Comparison of ENCODE assay signal across 8 cellular contexts in the genomic region with DNA sequence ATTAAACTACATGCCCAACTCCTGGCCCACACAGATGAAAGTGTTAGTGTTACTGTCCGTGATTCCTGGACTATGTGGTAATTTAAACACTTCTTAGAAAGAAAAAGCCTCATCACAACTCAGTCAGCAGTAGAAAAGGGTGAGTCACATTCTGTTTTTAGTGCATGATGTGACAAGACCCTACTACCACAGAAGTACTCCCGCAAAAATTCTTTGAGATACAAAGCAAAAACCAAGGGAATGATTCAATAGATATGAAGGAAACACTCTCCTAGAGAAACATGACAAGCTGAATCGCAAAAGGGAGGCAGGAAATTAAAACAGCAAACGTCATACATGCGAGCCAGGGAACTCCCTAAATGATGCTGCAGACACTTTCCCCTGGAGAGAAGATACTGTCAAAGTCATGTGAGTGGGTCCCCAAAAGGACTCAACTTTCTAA. TPM values are rescaled to one million over a fixed set of nuclear protein-coding genes. Genes with fewer than 3 reads are reported as not detected.
DNase-seq lines count a peak whose midpoint lies in the region; TF ChIP-seq lines count a peak whose summit lies in the region.

No MANE protein-coding gene starts in this region.

- H3K27me3 Mint-ChIP-seq in activated naive CD4-positive, alpha-beta T cell treated with anti-CD3 and anti-CD28 coated beads, Interleukin-2, amount 10 ng/mL, durations not matched to agents 7 days and 5 days, result no peaks in the 10 kb centered on the region

- no peaks in the 10 kb centered on the region for H3K9me3 Mint-ChIP-seq in activated naive CD4-positive, alpha-beta T cell treated with anti-CD3 and anti-CD28 coated beads, Interleukin-2, amount 10 ng/mL, durations not matched to agents 7 days and 5 days

- H3K9me3 ChIP-seq in esophagus muscularis mucosa (no peaks in the 10 kb centered on the region), subcutaneous abdominal adipose tissue (ENCODE audit: control insufficient read depth in 5 of 5, low read length in 5 of 5) (no peaks in the 10 kb centered on the region)

- H3K36me3 ChIP-seq in esophagus muscularis mucosa, result peaks cover 15 to 86% (median 65%) of the 10 kb centered on the region in 4 donors
- peaks cover 21 to 85% (median 69%) of the 10 kb centered on the region in 5 donors for H3K36me3 ChIP-seq in subcutaneous abdominal adipose tissue (ENCODE audit: control insufficient read depth in 5 of 5, insufficient read depth in 5 of 5, low read length in 5 of 5)

- no peak for TF ChIP-seq POLR2A in esophagus muscularis mucosa (IDR thresholded peaks at IDR 0.05; ENCODE audit: low read depth)

- peak overlapping the region; percentile 92 for H3K27ac Mint-ChIP-seq in activated naive CD4-positive, alpha-beta T cell treated with anti-CD3 and anti-CD28 coated beads, Interleukin-2, amount 10 ng/mL, durations not matched to agents 7 days and 5 days

- intact Hi-C loops in esophagus muscularis mucosa (cut with DNase I), result no loop called here

- CTCF ChIA-PET in activated naive CD4-positive, alpha-beta T cell treated with anti-CD3 and anti-CD28 coated beads, Interleukin-2, amount 10 ng/mL, durations not matched to agents 7 days and 5 days (lab: Charles Lee), result no interaction called here

- no peak overlapping the region for H3K9ac ChIP-seq in subcutaneous abdominal adipose tissue (ENCODE audit: low read length in 5 of 5)

- DNase-seq in activated naive CD4-positive, alpha-beta T cell treated with anti-CD3 and anti-CD28 coated beads, Interleukin-2, amount 10 ng/mL, durations not matched to agents 7 days and 5 days, result no peak
- DNase-seq in activated naive CD4-positive, alpha-beta T cell (lab: John Stamatoyannopoulos, UW), result no peak
- DNase-seq in NAMALWA (ENCODE audit: low spot score) (peak; percentile 78), esophagus muscularis mucosa (ENCODE audit: extremely low spot score) (no peak), inferior parietal cortex (ENCODE audit: extremely low spot score) (no peak), NCI-H446 treated with DMSO at 0.1 percent for 48 hours (lab: John Stamatoyannopoulos, UW) (no peak)
- DNase-seq in stimulated activated CD4-positive, alpha-beta T cell treated with anti-CD3 and anti-CD28 coated beads, Interleukin-2, amount 100 ng/mL, for 24 hours, result no peak

- WGBS in esophagus muscularis mucosa, result 35% methylated on average over 5 of the region's 5 CpGs

- H3K4me1 ChIP-seq in esophagus muscularis mucosa, result peaks cover 57 to 84% (median 74%) of the 10 kb centered on the region in 4 donors
- peaks cover 8 to 37% (median 28%) of the 10 kb centered on the region in 5 donors for H3K4me1 ChIP-seq in subcutaneous abdominal adipose tissue (ENCODE audit: control insufficient read depth in 5 of 5, insufficient read depth in 5 of 5, low read length in 5 of 5)

- H3K27ac ChIP-seq in esophagus muscularis mucosa (replicated peaks in 1 of 4) (peak overlapping the region; percentile 52 to 72 (median 68)), subcutaneous abdominal adipose tissue (ENCODE audit: low read depth, low read length) (peak overlapping the region; percentile 2)

- TF ChIP-seq EP300 in esophagus muscularis mucosa (IDR thresholded peaks at IDR 0.05), result no peak

- TF ChIP-seq CTCF in esophagus muscularis mucosa (IDR thresholded peaks at IDR 0.05), result no peak

- H3K4me1 Mint-ChIP-seq in activated naive CD4-positive, alpha-beta T cell treated with anti-CD3 and anti-CD28 coated beads, Interleukin-2, amount 10 ng/mL, durations not matched to agents 7 days and 5 days, result peaks cover 57% of the 10 kb centered on the region

- H3K27me3 ChIP-seq in esophagus muscularis mucosa (no peaks in the 10 kb centered on the region), subcutaneous abdominal adipose tissue (ENCODE audit: control insufficient read depth in 5 of 5, insufficient read depth in 4 of 5, low read length in 5 of 5) (no peaks in the 10 kb centered on the region)

- H3K4me3 Mint-ChIP-seq in activated naive CD4-positive, alpha-beta T cell treated with anti-CD3 and anti-CD28 coated beads, Interleukin-2, amount 10 ng/mL, durations not matched to agents 7 days and 5 days, result no peak overlapping the region

- peaks cover 83% of the 10 kb centered on the region for H3K36me3 Mint-ChIP-seq in activated naive CD4-positive, alpha-beta T cell treated with anti-CD3 and anti-CD28 coated beads, Interleukin-2, amount 10 ng/mL, durations not matched to agents 7 days and 5 days

- H3K4me3 ChIP-seq in esophagus muscularis mucosa (no peak overlapping the region), subcutaneous abdominal adipose tissue (ENCODE audit: low read depth in 1 of 5, low read length in 5 of 5) (no peak overlapping the region)

RNA-seq across cellular contexts. Expression of a gene that starts 14.4 kb away (rescaled TPM):
- 10 to 100 TPM; 30.7 to 66.9 (median 33.6) TPM for total RNA-seq in esophagus muscularis mucosa

RNA-seq across cellular contexts. Expression of a gene that starts 60.0 kb away (rescaled TPM):
- total RNA-seq in esophagus muscularis mucosa, result 10 to 100 TPM; 32.4 to 47.2 (median 38.2) TPM
